Comparison of ENCODE assay signal across 2 cellular contexts in the genomic region with DNA sequence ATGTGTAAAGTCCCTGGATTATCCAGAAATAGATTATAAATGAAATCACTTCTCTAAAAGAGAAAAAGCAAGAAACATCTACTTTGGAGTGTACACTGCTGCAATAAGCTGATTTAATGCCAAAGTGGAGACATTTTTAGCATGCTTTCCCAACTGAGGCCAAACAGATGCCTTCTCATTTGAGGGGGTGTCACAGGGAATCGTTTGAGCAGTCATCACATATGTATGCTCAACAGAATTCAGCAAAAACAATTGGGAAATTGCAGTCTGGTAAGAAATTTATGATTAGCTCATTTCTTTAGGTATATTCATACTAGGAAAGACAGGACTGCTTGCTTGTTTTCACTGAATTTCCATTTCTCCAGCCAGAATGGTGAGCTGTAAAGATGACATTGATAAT.
TF ChIP-seq lines count a peak whose summit lies in the region.

No MANE protein-coding gene starts in this region.

TF ChIP-seq in SK-N-SH treated with all-trans-retinoic acid at 6 μM for 48 hours, 23 proteins besides CTCF, POLR2A, EP300 and RAD21 (continued from another document):
- TF ChIP-seq, protein P1, sequence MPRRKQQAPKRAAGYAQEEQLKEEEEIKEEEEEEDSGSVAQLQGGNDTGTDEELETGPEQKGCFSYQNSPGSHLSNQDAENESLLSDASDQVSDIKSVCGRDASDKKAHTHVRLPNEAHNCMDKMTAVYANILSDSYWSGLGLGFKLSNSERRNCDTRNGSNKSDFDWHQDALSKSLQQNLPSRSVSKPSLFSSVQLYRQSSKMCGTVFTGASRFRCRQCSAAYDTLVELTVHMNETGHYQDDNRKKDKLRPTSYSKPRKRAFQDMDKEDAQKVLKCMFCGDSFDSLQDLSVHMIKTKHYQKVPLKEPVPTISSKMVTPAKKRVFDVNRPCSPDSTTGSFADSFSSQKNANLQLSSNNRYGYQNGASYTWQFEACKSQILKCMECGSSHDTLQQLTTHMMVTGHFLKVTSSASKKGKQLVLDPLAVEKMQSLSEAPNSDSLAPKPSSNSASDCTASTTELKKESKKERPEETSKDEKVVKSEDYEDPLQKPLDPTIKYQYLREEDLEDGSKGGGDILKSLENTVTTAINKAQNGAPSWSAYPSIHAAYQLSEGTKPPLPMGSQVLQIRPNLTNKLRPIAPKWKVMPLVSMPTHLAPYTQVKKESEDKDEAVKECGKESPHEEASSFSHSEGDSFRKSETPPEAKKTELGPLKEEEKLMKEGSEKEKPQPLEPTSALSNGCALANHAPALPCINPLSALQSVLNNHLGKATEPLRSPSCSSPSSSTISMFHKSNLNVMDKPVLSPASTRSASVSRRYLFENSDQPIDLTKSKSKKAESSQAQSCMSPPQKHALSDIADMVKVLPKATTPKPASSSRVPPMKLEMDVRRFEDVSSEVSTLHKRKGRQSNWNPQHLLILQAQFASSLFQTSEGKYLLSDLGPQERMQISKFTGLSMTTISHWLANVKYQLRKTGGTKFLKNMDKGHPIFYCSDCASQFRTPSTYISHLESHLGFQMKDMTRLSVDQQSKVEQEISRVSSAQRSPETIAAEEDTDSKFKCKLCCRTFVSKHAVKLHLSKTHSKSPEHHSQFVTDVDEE (CRISPR knock-in tag; IDR thresholded peaks at IDR 0.05): no peak

TF ChIP-seq in SK-N-SH, 30 proteins besides CTCF, POLR2A, EP300 and RAD21 (continued from another document):
- TF ChIP-seq, protein P2, sequence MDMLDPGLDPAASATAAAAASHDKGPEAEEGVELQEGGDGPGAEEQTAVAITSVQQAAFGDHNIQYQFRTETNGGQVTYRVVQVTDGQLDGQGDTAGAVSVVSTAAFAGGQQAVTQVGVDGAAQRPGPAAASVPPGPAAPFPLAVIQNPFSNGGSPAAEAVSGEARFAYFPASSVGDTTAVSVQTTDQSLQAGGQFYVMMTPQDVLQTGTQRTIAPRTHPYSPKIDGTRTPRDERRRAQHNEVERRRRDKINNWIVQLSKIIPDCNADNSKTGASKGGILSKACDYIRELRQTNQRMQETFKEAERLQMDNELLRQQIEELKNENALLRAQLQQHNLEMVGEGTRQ (IDR thresholded peaks at IDR 0.05; ENCODE audit: borderline replicate concordance, low read depth, low read length): no peak
- TF ChIP-seq RCOR1 (IDR thresholded peaks at IDR 0.05; ENCODE audit: low read length) (no peak), FOXM1 (IDR thresholded peaks at IDR 0.05; ENCODE audit: low read depth) (no peak), RFX5 (IDR thresholded peaks at IDR 0.05; ENCODE audit: low read length) (no peak), GABPA (IDR thresholded peaks at IDR 0.05; ENCODE audit: low read depth) (no peak)
- TF ChIP-seq, protein P3, sequence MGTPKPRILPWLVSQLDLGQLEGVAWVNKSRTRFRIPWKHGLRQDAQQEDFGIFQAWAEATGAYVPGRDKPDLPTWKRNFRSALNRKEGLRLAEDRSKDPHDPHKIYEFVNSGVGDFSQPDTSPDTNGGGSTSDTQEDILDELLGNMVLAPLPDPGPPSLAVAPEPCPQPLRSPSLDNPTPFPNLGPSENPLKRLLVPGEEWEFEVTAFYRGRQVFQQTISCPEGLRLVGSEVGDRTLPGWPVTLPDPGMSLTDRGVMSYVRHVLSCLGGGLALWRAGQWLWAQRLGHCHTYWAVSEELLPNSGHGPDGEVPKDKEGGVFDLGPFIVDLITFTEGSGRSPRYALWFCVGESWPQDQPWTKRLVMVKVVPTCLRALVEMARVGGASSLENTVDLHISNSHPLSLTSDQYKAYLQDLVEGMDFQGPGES (IDR thresholded peaks at IDR 0.05; ENCODE audit: low read depth, low read length): no peak
- TF ChIP-seq, protein P4, sequence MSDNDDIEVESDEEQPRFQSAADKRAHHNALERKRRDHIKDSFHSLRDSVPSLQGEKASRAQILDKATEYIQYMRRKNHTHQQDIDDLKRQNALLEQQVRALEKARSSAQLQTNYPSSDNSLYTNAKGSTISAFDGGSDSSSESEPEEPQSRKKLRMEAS (IDR thresholded peaks at IDR 0.05; ENCODE audit: low read depth): no peak
TF ChIP-seq in SK-N-SH: peak in this region for 0.
